8 cellular contexts compared by ENCODE assay signal in genomic region chr14:64788706-64789105, GRCh38.
A peak's percentile ranks its signal among the peaks of the same experiment; 100 is the strongest.
DNase-seq lines count a peak whose midpoint lies in the region; ATAC-seq, FAIRE-seq and TF ChIP-seq lines count a peak whose summit lies in the region.

No MANE protein-coding gene starts in this region.

- H3K27me3 ChIP-seq in K562 (ENCODE audit: control insufficient read depth in 2 of 2, insufficient read depth in 2 of 2, low read length in 2 of 2) (no peaks in the 10 kb centered on the region), H7 (ENCODE audit: control insufficient read depth, insufficient read depth, low read length) (no peaks in the 10 kb centered on the region)

- POLR2A ChIA-PET in K562 (lab: Yijun Ruan, JAX), result no interaction called here

- 17% methylated on average over 1 of the region's 1 CpG for WGBS in K562 (ENCODE audit: insufficient coverage, low coverage, missing lambda C conversion rate)

- FAIRE-seq in K562 (lab: Jason Lieb, UNC), result peak; percentile 29

- H3K9me3 ChIP-seq in K562 (replicated peaks; ENCODE audit: control insufficient read depth, insufficient read depth, low read depth, low read length), result no peaks in the 10 kb centered on the region

- CTCF ChIA-PET in K562 (lab: Yijun Ruan, JAX; ENCODE audit: low intra/inter-chr PET ratio), result no interaction called here

- no peak overlapping the region for H3K27ac ChIP-seq in K562 (ENCODE audit: extremely low read depth, low read depth, low read length)

- no peaks in the 10 kb centered on the region for H4K20me1 ChIP-seq in K562 (replicated peaks; ENCODE audit: control insufficient read depth, insufficient read depth, low read length)

- TF ChIP-seq RAD21 in K562 (CRISPR knock-in tag; conservative IDR thresholded peaks at IDR 0.05 in 1 of 2, IDR thresholded peaks at IDR 0.05 in 1 of 2), result no peak

- peak; percentile 82 for DNase-seq in DMS53 (lab: John Stamatoyannopoulos, UW)
- peak; percentile 96 for DNase-seq in M059J (ENCODE audit: low read depth)
- peak in 1 of 4 experiments; percentile 16 for DNase-seq in K562 (ENCODE audit: extremely low read depth in 1 of 4, low spot score in 3 of 4)
- DNase-seq in kidney tubule cell (ENCODE audit: low spot score), result peak; percentile 83
- no peak for DNase-seq in NOMO-1 treated with DMSO at 0.1 percent for 48 hours (lab: John Stamatoyannopoulos, UW; ENCODE audit: unreplicated experiment)
- no peak for DNase-seq in nucleus accumbens (lab: John Stamatoyannopoulos, UW)
- DNase-seq in H7, result no peak

- H3K4me2 ChIP-seq in K562 (ENCODE audit: insufficient read depth, low read length), result no peak overlapping the region

- peaks cover 86% of the 10 kb centered on the region; the same call in 2 of the 3 replicates for H3K36me3 ChIP-seq in K562 (ENCODE audit: control insufficient read depth, insufficient read depth, low read length)
- H3K36me3 ChIP-seq in H7 (replicated peaks; ENCODE audit: control insufficient read depth, insufficient read depth, low read length), result no peaks in the 10 kb centered on the region

- TF ChIP-seq POLR2A in K562 (conservative IDR thresholded peaks at IDR 0.05), result no peak

- H3K4me3 ChIP-seq in K562 (no peak overlapping the region), H7 (ENCODE audit: insufficient read depth, low read depth, low read length) (no peak overlapping the region)

- H2AFZ ChIP-seq in K562 (ENCODE audit: low read depth, low read length), result no peak overlapping the region

- ATAC-seq in K562 (no peak), GM18517 (IDR thresholded peaks at IDR 0.05; ENCODE audit: unreplicated experiment) (no peak)

- TF ChIP-seq EP300 in K562 (IDR thresholded peaks at IDR 0.05; ENCODE audit: low read length), result no peak

- intact Hi-C loops in K562 (cut with micrococcal nuclease), result no loop called here

- BruUV-seq in K562 (replicated peaks; lab: Mats Ljungman, UMichigan), result no TSS peak

- H3K9ac ChIP-seq in K562 (ENCODE audit: insufficient read depth in 1 of 2, low read depth in 2 of 2, low read length in 2 of 2), result no peak overlapping the region

- no peaks in the 10 kb centered on the region for H3K9me1 ChIP-seq in K562 (ENCODE audit: control insufficient read depth, insufficient read depth, low read length)

- H3K4me1 ChIP-seq in K562 (replicated peaks in 1 of 2; ENCODE audit: control insufficient read depth in 2 of 2, insufficient read depth in 2 of 2, low read length in 2 of 2), result no peaks in the 10 kb centered on the region

- in situ Hi-C loops in K562 (cut with MboI), result no loop called here

- no peaks in the 10 kb centered on the region for H3K79me2 ChIP-seq in K562 (ENCODE audit: control insufficient read depth, insufficient read depth, low read length)

- TF ChIP-seq CTCF in K562 (IDR thresholded peaks at IDR 0.05 in 2 of 3, conservative IDR thresholded peaks at IDR 0.05 in 1 of 3; ENCODE audit: insufficient read depth in 2 of 3, low read depth in 1 of 3, low read length in 3 of 3), result no peak

TF ChIP-seq in K562, 482 proteins besides CTCF, POLR2A, EP300 and RAD21:
- TF ChIP-seq SIN3A (IDR thresholded peaks at IDR 0.05; ENCODE audit: borderline replicate concordance in 2 of 2, control insufficient read depth in 1 of 2, low read depth in 2 of 2, low read length in 2 of 2), result no peak
- TF ChIP-seq ZNF121 (CRISPR knock-in tag; conservative IDR thresholded peaks at IDR 0.05), result no peak
- TF ChIP-seq, protein P1, sequence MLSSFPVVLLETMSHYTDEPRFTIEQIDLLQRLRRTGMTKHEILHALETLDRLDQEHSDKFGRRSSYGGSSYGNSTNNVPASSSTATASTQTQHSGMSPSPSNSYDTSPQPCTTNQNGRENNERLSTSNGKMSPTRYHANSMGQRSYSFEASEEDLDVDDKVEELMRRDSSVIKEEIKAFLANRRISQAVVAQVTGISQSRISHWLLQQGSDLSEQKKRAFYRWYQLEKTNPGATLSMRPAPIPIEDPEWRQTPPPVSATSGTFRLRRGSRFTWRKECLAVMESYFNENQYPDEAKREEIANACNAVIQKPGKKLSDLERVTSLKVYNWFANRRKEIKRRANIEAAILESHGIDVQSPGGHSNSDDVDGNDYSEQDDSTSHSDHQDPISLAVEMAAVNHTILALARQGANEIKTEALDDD (IDR thresholded peaks at IDR 0.05), result peak; percentile 47; the same call in 1 of the 2 replicates
- TF ChIP-seq FOSL1 (tag; conservative IDR thresholded peaks at IDR 0.05), result peak; percentile 59; the same call in 1 of the 2 replicates
- peak; percentile 26 for TF ChIP-seq MEIS2 (IDR thresholded peaks at IDR 0.05; ENCODE audit: partially characterized antibody)
- peak; percentile 17; the same call in 1 of the 2 replicates for TF ChIP-seq NFIC (IDR thresholded peaks at IDR 0.05)

Comparison
In these comparisons a context has a peak if more than half of its experiments do, and no peak if none do; other contexts are left out.
1. DNase-seq: peak in DMS53 (single experiment), M059J (single experiment) and kidney tubule cell (single experiment); none in NOMO-1 treated with DMSO at 0.1 percent for 48 hours (single experiment), nucleus accumbens (0 of 56) and H7 (single experiment).